9 cellular contexts compared by ENCODE assay signal in the genomic region with DNA sequence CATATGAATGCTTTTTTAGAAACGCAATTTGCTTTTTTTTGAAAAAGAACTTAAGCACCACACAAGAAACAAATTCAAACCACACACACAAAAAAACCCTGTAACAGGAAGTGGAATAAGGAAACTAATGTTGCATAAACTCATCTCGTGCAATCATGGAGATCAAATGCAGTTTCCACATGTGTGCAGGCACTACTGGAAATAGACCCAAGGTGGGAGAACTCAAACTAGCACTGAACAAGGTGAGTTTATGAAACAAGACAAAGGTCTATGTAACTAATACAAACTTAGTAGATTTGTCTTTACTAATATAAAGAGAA. TPM values are rescaled to one million over a fixed set of nuclear protein-coding genes. Genes with fewer than 3 reads are reported as not detected.
DNase-seq lines count a peak whose midpoint lies in the region; ATAC-seq and TF ChIP-seq lines count a peak whose summit lies in the region.
"Had no signal": no experiment of that assay in that cellular context is flagged by ENCODE, and none has a peak within 500 bp of the region (broad histone marks: within the 10 kb centered on the region; RNA-seq: fewer than 3 reads in every experiment).

No MANE protein-coding gene starts in this region.

- intact Hi-C loops in PC-3 (cut with micrococcal nuclease): no loop called here

- no peak overlapping the region for H3K4me3 ChIP-seq in PC-3 (ENCODE audit: low read length)
- H3K4me3 ChIP-seq: ascending aorta had no signal

- peak; percentile 67 for ATAC-seq in GM21529 (IDR thresholded peaks at IDR 0.05; ENCODE audit: unreplicated experiment)
- no peak for ATAC-seq in PC-3
- no peak for ATAC-seq in HG03039 (IDR thresholded peaks at IDR 0.05; ENCODE audit: unreplicated experiment)

- no peak overlapping the region for H2AFZ ChIP-seq in PC-3 (ENCODE audit: low read length)

- CTCF ChIA-PET in PC-3 (lab: Charles Lee): no interaction called here

- H3F3A ChIP-seq in PC-3 (ENCODE audit: low read length, unreplicated experiment): no peaks in the 10 kb centered on the region

- H3K4me2 ChIP-seq in PC-3 (ENCODE audit: low read length): no peak overlapping the region

- BruUV-seq in PC-3 (replicated peaks; lab: Mats Ljungman, UMichigan): no TSS peak

- POLR2A ChIA-PET in PC-3 (lab: Charles Lee; ENCODE audit: unreplicated experiment): no interaction called here

- H4K20me1 ChIP-seq in PC-3 (ENCODE audit: low read length): no peaks in the 10 kb centered on the region

- DNase-seq in GF-D8 (lab: John Stamatoyannopoulos, UW) (peak; percentile 94), NAMALWA (ENCODE audit: low spot score) (peak; percentile 61), fibroblast of peridontal ligament (ENCODE audit: extremely low read depth) (peak; percentile 50), PC-3 (no peak), amygdala (lab: John Stamatoyannopoulos, UW) (no peak)
- no peak for DNase-seq in stimulated activated CD4-positive, alpha-beta T cell treated with anti-CD3 and anti-CD28 coated beads, Interleukin-2, amount 100 ng/mL, for 48 hours

- no peaks in the 10 kb centered on the region; the same call in 1 of the 2 replicates for H3K36me3 ChIP-seq in PC-3 (ENCODE audit: low read depth, low read length)
- H3K36me3 ChIP-seq: ascending aorta had no signal

- no peak for TF ChIP-seq CTCF in PC-3 (conservative IDR thresholded peaks at IDR 0.05; ENCODE audit: low read depth, low read length)

- no peak overlapping the region for H3K27ac ChIP-seq in PC-3 (ENCODE audit: low read length)
- H3K27ac ChIP-seq: ascending aorta had no signal

- no peaks in the 10 kb centered on the region for H3K4me1 ChIP-seq in PC-3 (ENCODE audit: insufficient read depth, low read length)
- H3K4me1 ChIP-seq: ascending aorta had no signal

- H3K9ac ChIP-seq in PC-3 (ENCODE audit: low read length): no peak overlapping the region

- H3K79me2 ChIP-seq in PC-3 (ENCODE audit: low read length): peaks cover 15% of the 10 kb centered on the region

- H3K9me2 ChIP-seq in PC-3 (replicated peaks; ENCODE audit: low read length): no peaks in the 10 kb centered on the region

- H3K9me3 ChIP-seq in PC-3 (ENCODE audit: low read length): no peaks in the 10 kb centered on the region
- H3K9me3 ChIP-seq: ascending aorta had no signal

- H3K27me3 ChIP-seq in PC-3 (ENCODE audit: low read length): no peaks in the 10 kb centered on the region
- H3K27me3 ChIP-seq: ascending aorta had no signal

RNA-seq across cellular contexts. Expression of gene NIN, which starts 17.5 kb away (rescaled TPM):
- total RNA-seq in PC-3 (2014; rRNA removed): 34.3 and 40.1 TPM in 2 replicates

RNA-seq across cellular contexts. Expression of gene ABHD12B, which starts 58.3 kb away (rescaled TPM):
- total RNA-seq in PC-3 (2014; rRNA removed): not detected in 2 replicates
- total RNA-seq: ascending aorta had no signal

Comparison
In these comparisons a context has a peak if more than half of its experiments do, and no peak if none do; other contexts are left out.
1. DNase-seq: peak in GF-D8 (single experiment), NAMALWA (single experiment) and fibroblast of peridontal ligament (single experiment); none in PC-3 (single experiment), amygdala (0 of 56) and stimulated activated CD4-positive, alpha-beta T cell treated with anti-CD3 and anti-CD28 coated beads, Interleukin-2, amount 100 ng/mL, for 48 hours (0 of 2).